In genomic region chr16:2935418-2935817, GRCh38 we compare ENCODE assay signal across 18 cellular contexts. TPM values are rescaled to one million over a fixed set of nuclear protein-coding genes. Genes with fewer than 3 reads are reported as not detected.
"Had no signal": no experiment of that assay in that cellular context is flagged by ENCODE, and none has a peak within 500 bp of the region (broad histone marks: within the 10 kb centered on the region; RNA-seq: fewer than 3 reads in every experiment).

No MANE protein-coding gene starts in this region.

- H3K4me3 ChIP-seq: adrenal gland, lung, thyroid gland had no signal

- H3K9me3 Mint-ChIP-seq: natural killer cell had no signal

- DNase-seq: activated CD4-positive, alpha-beta T cell treated with anti-CD3 and anti-CD28 coated beads for 48 hours; activated CD4-positive, CD25-positive, alpha-beta regulatory T cell; activated naive CD4-positive, alpha-beta T cell treated with anti-CD3 and anti-CD28 coated beads, Interleukin-2, amount 50 U/mL, for 16 hours; activated T-cell treated with anti-CD3 and anti-CD28 coated beads for 4 hours; adrenal gland; cerebellar nuclear complex; cortex of kidney; head of caudate nucleus; kidney; natural killer cell; stimulated activated naive CD4-positive, alpha-beta T cell; SW 1271; T-helper 9 cell; thyroid gland had no signal

- ATAC-seq: left lobe of liver, natural killer cell had no signal

- H3K27ac Mint-ChIP-seq: natural killer cell had no signal

- H3K4me3 Mint-ChIP-seq: natural killer cell had no signal

RNA-seq across cellular contexts. Expression of gene KREMEN2, which starts 28.7 kb away (rescaled TPM):
- total RNA-seq: adrenal gland, frontal cortex, kidney, left lobe of liver, thyroid gland, ureter had no signal
- polyA plus RNA-seq: adrenal gland had no signal
